Comparison of ENCODE assay signal across 16 cellular contexts in genomic region chr16:49588061-49588460, GRCh38.
A peak's percentile ranks its signal among the peaks of the same experiment; 100 is the strongest.
DNase-seq lines count a peak whose midpoint lies in the region; ATAC-seq, FAIRE-seq and TF ChIP-seq lines count a peak whose summit lies in the region.
"Had no signal": no experiment of that assay in that cellular context is flagged by ENCODE, and none has a peak within 500 bp of the region (broad histone marks: within the 10 kb centered on the region; RNA-seq: fewer than 3 reads in every experiment).

No MANE protein-coding gene starts in this region.

- H2BK5ac ChIP-seq in H1 (ENCODE audit: low read depth, low read length) = 0 out of 2 replicates have a peak overlapping the region, but pooled peaks have one; percentile 26

- H3K4me3 ChIP-seq in H1 (ENCODE audit: extremely low read depth in 1 of 4, insufficient read depth in 2 of 4, low read depth in 3 of 4, low read length in 4 of 4) (no peak overlapping the region), osteoblast (ENCODE audit: insufficient read depth, low read length) (no peak overlapping the region), upper lobe of right lung (no peak overlapping the region)
- H3K4me3 ChIP-seq: SJCRH30 had no signal

- H3K9ac ChIP-seq in H1 (replicated peaks in 1 of 4; ENCODE audit: extremely low read depth in 1 of 4, low read depth in 3 of 4, low read length in 3 of 4) = no peak overlapping the region

- H3K79me2 ChIP-seq in H1 (ENCODE audit: control insufficient read depth in 1 of 2, insufficient read depth in 2 of 2, low read length in 2 of 2) (peaks cover 0 to 12% of the 10 kb centered on the region in 2 experiments; a peak in 1 of 4 replicates), osteoblast (ENCODE audit: insufficient read depth, low read length) (no peaks in the 10 kb centered on the region)

- no peak overlapping the region for H4K5ac ChIP-seq in H1 (ENCODE audit: insufficient read length, low read depth, low read length)

- H3K4me1 ChIP-seq in H1 (replicated peaks in 1 of 4; ENCODE audit: control insufficient read depth in 3 of 4, insufficient read depth in 4 of 4, low read length in 3 of 4) (peaks cover 4 to 36% (median 20%) of the 10 kb centered on the region in 4 experiments), osteoblast (ENCODE audit: insufficient read depth, low read length) (no peaks in the 10 kb centered on the region), upper lobe of right lung (no peaks in the 10 kb centered on the region)

- H4K20me1 ChIP-seq in H1 (replicated peaks in 1 of 2; ENCODE audit: control insufficient read depth in 1 of 2, insufficient read depth in 2 of 2, low read length in 2 of 2) (no peaks in the 10 kb centered on the region), osteoblast (ENCODE audit: insufficient read depth, low read length) (peaks cover 4% of the 10 kb centered on the region)

- H4K8ac ChIP-seq in H1 (ENCODE audit: extremely low read depth, insufficient read depth, low read length) = no peak overlapping the region

- H3K9me3 ChIP-seq in H1 (ENCODE audit: insufficient read depth in 2 of 2, low read depth in 1 of 2, low read length in 1 of 2) (no peaks in the 10 kb centered on the region), osteoblast (ENCODE audit: low read depth, low read length) (no peaks in the 10 kb centered on the region), upper lobe of right lung (no peaks in the 10 kb centered on the region)

- TF ChIP-seq EP300 in H1 (IDR thresholded peaks at IDR 0.05; ENCODE audit: borderline replicate concordance in 1 of 2, low read depth in 2 of 2, low read length in 2 of 2) = no peak

- CTCF ChIA-PET in H1 (lab: Charles Lee; ENCODE audit: partially characterized antibody) = interaction anchor here (0.7 to 5.5 kb wide), 8 partner anchors 10 to 280 kb away, joined by 3 to 46 read pairs (median 3); no protein-coding TSS in a partner anchor

- no peak for TF ChIP-seq RAD21 in H1 (IDR thresholded peaks at IDR 0.05 in 1 of 2, conservative IDR thresholded peaks at IDR 0.05 in 1 of 2; ENCODE audit: low read depth in 2 of 2, low read length in 2 of 2)

- no peak overlapping the region for H2BK12ac ChIP-seq in H1 (ENCODE audit: low read depth, low read length)

- intact Hi-C loops in upper lobe of right lung (cut with DNase I) = no loop called here

- H4K91ac ChIP-seq in H1 (replicated peaks; ENCODE audit: insufficient read length, low read length) = no peak overlapping the region

- DNase-seq in NCI-H1694 treated with DMSO at 0.1 percent for 48 hours (lab: John Stamatoyannopoulos, UW) = peak; percentile 41
- DNase-seq in H1 (ENCODE audit: low read depth in 1 of 2, low spot score in 2 of 2) = peak in 1 of 2 experiments; percentile 38
- DNase-seq in osteoblast (ENCODE audit: insufficient read length, low spot score, missing footprints) = peak; percentile 10
- no peak for DNase-seq in upper lobe of right lung
- DNase-seq: DMS79 treated with DMSO at 0.1 percent for 48 hours, H7, NCI-H1105, NCI-H187 treated with DMSO at 0.1 percent for 48 hours, NCI-H345, OCI-M1 had no signal

- peak; percentile 12 for ATAC-seq in upper lobe of right lung
- no peak for ATAC-seq in GM21381 (IDR thresholded peaks at IDR 0.05; ENCODE audit: unreplicated experiment)
- ATAC-seq in GM19351 (IDR thresholded peaks at IDR 0.05; ENCODE audit: unreplicated experiment) = no peak
- no peak for ATAC-seq in HG03521 (IDR thresholded peaks at IDR 0.05; ENCODE audit: unreplicated experiment)

- H3K27me3 ChIP-seq in H1 (replicated peaks in 1 of 4; ENCODE audit: control insufficient read depth in 3 of 4, extremely low read depth in 1 of 4, insufficient read depth in 3 of 4, low read length in 3 of 4) = no peaks in the 10 kb centered on the region
- no peaks in the 10 kb centered on the region for H3K27me3 ChIP-seq in osteoblast (ENCODE audit: insufficient read depth, low read length)
- no peaks in the 10 kb centered on the region for H3K27me3 ChIP-seq in upper lobe of right lung
- H3K27me3 ChIP-seq: SJCRH30 had no signal

- no peaks in the 10 kb centered on the region for H3K36me3 ChIP-seq in H1 (ENCODE audit: control insufficient read depth in 2 of 4, insufficient read depth in 4 of 4, low read length in 3 of 4)
- H3K36me3 ChIP-seq in osteoblast (ENCODE audit: insufficient read depth, low read length) = no peaks in the 10 kb centered on the region
- no peaks in the 10 kb centered on the region for H3K36me3 ChIP-seq in upper lobe of right lung
- H3K36me3 ChIP-seq: SJCRH30 had no signal

- peak overlapping the region; percentile 5; the same call in 1 of the 2 replicates for H3K18ac ChIP-seq in H1 (ENCODE audit: extremely low read depth, low read length)

- no peak overlapping the region for H3K56ac ChIP-seq in H1 (replicated peaks; ENCODE audit: insufficient read length, low read depth, low read length)

- no peak overlapping the region for H3K23ac ChIP-seq in H1 (ENCODE audit: insufficient read length)

- no peak for FAIRE-seq in H1 (lab: Jason Lieb, UNC)
- FAIRE-seq: G401.6, GM18507 had no signal

- H3K23me2 ChIP-seq in H1 (ENCODE audit: low read depth, low read length) = peaks cover 2% of the 10 kb centered on the region; the same call in 1 of the 2 replicates

- H2AK5ac ChIP-seq in H1 (ENCODE audit: low read depth, low read length) = no peak overlapping the region

- H2BK120ac ChIP-seq in H1 (replicated peaks; ENCODE audit: low read depth, low read length) = peak overlapping the region; percentile 62

- 0 out of 2 replicates have a peak overlapping the region, but pooled peaks have one; percentile 11 for H3K27ac ChIP-seq in H1 (ENCODE audit: low read depth, low read length)
- H3K27ac ChIP-seq in osteoblast (ENCODE audit: low read depth, low read length) = no peak overlapping the region
- H3K27ac ChIP-seq in upper lobe of right lung = no peak overlapping the region

- H2BK20ac ChIP-seq in H1 (ENCODE audit: low read length) = 0 out of 2 replicates have a peak overlapping the region, but pooled peaks have one; percentile 27

- no peaks in the 10 kb centered on the region; the same call in 1 of the 2 replicates for H3K79me1 ChIP-seq in H1 (ENCODE audit: low read depth, low read length)

- POLR2A ChIA-PET in H1 (lab: Charles Lee; ENCODE audit: partially characterized antibody) = interaction anchor here (1.5 to 1.6 kb wide), 2 partner anchors 8 to 13 kb away, joined by 3 read pairs; no protein-coding TSS in a partner anchor

- no peak overlapping the region for H3K14ac ChIP-seq in H1 (ENCODE audit: insufficient read length)

- H3K4ac ChIP-seq in H1 (replicated peaks; ENCODE audit: insufficient read length, low read depth, low read length) = no peak overlapping the region

- 95% methylated on average over 3 of the region's 3 CpGs; no CpG with 5 or more reads in 1 of the 2 experiments for WGBS in H1 (ENCODE audit: extremely low coverage in 1 of 2, insufficient coverage in 1 of 2, insufficient read length in 1 of 2, insufficient replicate concordance in 2 of 2, low coverage in 1 of 2, low lambda C conversion rate in 2 of 2, missing lambda C conversion rate in 1 of 2), 2 experiments

- TF ChIP-seq POLR2A in H1 (IDR thresholded peaks at IDR 0.05; ENCODE audit: control extremely low read depth in 1 of 2, low read depth in 2 of 2, low read length in 2 of 2) = no peak

- TF ChIP-seq CTCF in H1 (IDR thresholded peaks at IDR 0.05; ENCODE audit: control extremely low read depth in 1 of 3, insufficient read depth in 1 of 3, low read depth in 1 of 3, low read length in 3 of 3) (no peak), osteoblast (IDR thresholded peaks at IDR 0.05; ENCODE audit: extremely low read depth, low read depth, low read length) (no peak), upper lobe of right lung (IDR thresholded peaks at IDR 0.05) (no peak)

- H3K4me2 ChIP-seq in H1 (ENCODE audit: insufficient read depth in 1 of 2, low read depth in 2 of 2, low read length in 2 of 2) (no peak overlapping the region), osteoblast (ENCODE audit: insufficient read depth, low read length) (no peak overlapping the region)

- H2BK15ac ChIP-seq in H1 (ENCODE audit: low read length) = no peak overlapping the region

- H2AFZ ChIP-seq in H1 (ENCODE audit: low read length) = no peak overlapping the region
- no peak overlapping the region for H2AFZ ChIP-seq in osteoblast (ENCODE audit: low read length)

TF ChIP-seq in H1, 55 proteins besides CTCF, POLR2A, EP300 and RAD21:
- no peak for TF ChIP-seq TAF1 (IDR thresholded peaks at IDR 0.05; ENCODE audit: low read depth, low read length)
- TF ChIP-seq SAP30 (IDR thresholded peaks at IDR 0.05; ENCODE audit: insufficient read depth, insufficient replicate concordance, low read length) = no peak
- TF ChIP-seq POU5F1 (IDR thresholded peaks at IDR 0.05; ENCODE audit: low read depth, low read length) = no peak
- no peak for TF ChIP-seq TEAD4 (IDR thresholded peaks at IDR 0.05; ENCODE audit: low read depth, low read length)
- no peak for TF ChIP-seq EZH2 (IDR thresholded peaks at IDR 0.05; ENCODE audit: low read depth, low read length, severe bottlenecking)
- TF ChIP-seq RNF2 (IDR thresholded peaks at IDR 0.05; ENCODE audit: borderline replicate concordance, low read depth, low read length, missing control alignments, poor library complexity, severe bottlenecking) = no peak
- TF ChIP-seq SP4 (IDR thresholded peaks at IDR 0.05; ENCODE audit: low read length) = no peak
